ENCODE assay signal across 26 cellular contexts in genomic region chr2:18133310-18133709, GRCh38.
"Had no signal": no experiment of that assay in that cellular context is flagged by ENCODE, and none has a peak within 500 bp of the region (broad histone marks: within the 10 kb centered on the region; RNA-seq: fewer than 3 reads in every experiment).

No MANE protein-coding gene starts in this region.

- H3K27me3 Mint-ChIP-seq: activated CD4-positive, alpha-beta memory T cell treated with anti-CD3 and anti-CD28 coated beads, Interleukin-2, amount 10 ng/mL, durations not matched to agents 7 days and 5 days; central memory CD8-positive, alpha-beta T cell; effector memory CD8-positive, alpha-beta T cell had no signal

- H2AFZ ChIP-seq: hepatocyte had no signal

- H3K4me3 ChIP-seq: ascending aorta, coronary artery, esophagus muscularis mucosa, gastrocnemius medialis, heart right ventricle, hepatocyte had no signal

- H3K4me3 Mint-ChIP-seq: activated CD4-positive, alpha-beta memory T cell treated with anti-CD3 and anti-CD28 coated beads, Interleukin-2, amount 10 ng/mL, durations not matched to agents 7 days and 5 days; activated CD4-positive, alpha-beta T cell treated with anti-CD3 and anti-CD28 coated beads, Interleukin-2, amount 10 ng/mL, durations not matched to agents 7 days and 5 days; activated naive CD4-positive, alpha-beta T cell treated with anti-CD3 and anti-CD28 coated beads for 36 hours; activated naive CD8-positive, alpha-beta T cell treated with anti-CD3 and anti-CD28 coated beads, Interleukin-2, amount 10 ng/mL, durations not matched to agents 7 days and 5 days; activated T-cell treated with anti-CD3 and anti-CD28 coated beads, Interleukin-2, amount 50 U/mL, for 4 hours; activated T-helper 17 cell treated with anti-CD3 and anti-CD28 coated beads, Interleukin-2, amount 50 U/mL, for 72 hours; central memory CD8-positive, alpha-beta T cell; effector memory CD8-positive, alpha-beta T cell had no signal

- H3K4me2 ChIP-seq: hepatocyte had no signal

- H3K4me1 ChIP-seq: ascending aorta, foreskin keratinocyte, gastrocnemius medialis, heart right ventricle had no signal

- H3K9me3 Mint-ChIP-seq: activated CD4-positive, alpha-beta memory T cell treated with anti-CD3 and anti-CD28 coated beads, Interleukin-2, amount 10 ng/mL, durations not matched to agents 7 days and 5 days; activated CD4-positive, alpha-beta T cell treated with anti-CD3 and anti-CD28 coated beads, Interleukin-2, amount 10 ng/mL, durations not matched to agents 7 days and 5 days; activated naive CD4-positive, alpha-beta T cell treated with anti-CD3 and anti-CD28 coated beads for 36 hours; activated naive CD8-positive, alpha-beta T cell treated with anti-CD3 and anti-CD28 coated beads, Interleukin-2, amount 10 ng/mL, durations not matched to agents 7 days and 5 days; activated T-cell treated with anti-CD3 and anti-CD28 coated beads, Interleukin-2, amount 50 U/mL, for 4 hours; activated T-helper 17 cell treated with anti-CD3 and anti-CD28 coated beads, Interleukin-2, amount 50 U/mL, for 72 hours had no signal

- ATAC-seq: activated naive CD4-positive, alpha-beta T cell treated with anti-CD3 and anti-CD28 coated beads, Interleukin-2, amount 50 U/mL, for 72 hours; activated T-cell treated with anti-CD3 and anti-CD28 coated beads, Interleukin-2, amount 50 U/mL, for 4 hours; activated T-helper 17 cell treated with anti-CD3 and anti-CD28 coated beads, Interleukin-2, amount 50 U/mL, for 72 hours; effector memory CD8-positive, alpha-beta T cell; foreskin keratinocyte; gastrocnemius medialis; heart right ventricle had no signal

- H3K4me1 Mint-ChIP-seq: activated CD4-positive, alpha-beta memory T cell treated with anti-CD3 and anti-CD28 coated beads, Interleukin-2, amount 10 ng/mL, durations not matched to agents 7 days and 5 days; central memory CD8-positive, alpha-beta T cell had no signal

- DNase-seq: activated CD4-positive, alpha-beta memory T cell treated with anti-CD3 and anti-CD28 coated beads, Interleukin-2, amount 10 ng/mL, durations not matched to agents 7 days and 5 days; activated CD4-positive, alpha-beta T cell treated with anti-CD3 and anti-CD28 coated beads for 4 hours; activated CD4-positive, alpha-beta T cell treated with anti-CD3 and anti-CD28 coated beads, Interleukin-2, amount 10 ng/mL, durations not matched to agents 7 days and 5 days; activated CD4-positive, alpha-beta T cell treated with anti-CD3 and anti-CD28 coated beads, Interleukin-2, amount 50 U/mL, for 4 hours; activated CD4-positive, CD25-positive, alpha-beta regulatory T cell; activated CD4-positive, CD25-positive, alpha-beta regulatory T cell treated with anti-CD3 and anti-CD28 coated beads, Interleukin-2, amount 50 U/mL, for 72 hours; activated effector memory CD4-positive, alpha-beta T cell treated with Interleukin-2 at 50 U/mL for 16 hours; activated gamma-delta T cell treated with Interleukin-2 at 50 U/mL for 16 hours; activated naive CD4-positive, alpha-beta T cell treated with anti-CD3 and anti-CD28 coated beads for 36 hours; activated naive CD8-positive, alpha-beta T cell treated with anti-CD3 and anti-CD28 coated beads, Interleukin-2, amount 10 ng/mL, durations not matched to agents 7 days and 5 days; activated T-cell treated with anti-CD3 and anti-CD28 coated beads, Interleukin-2, amount 50 U/mL, for 4 hours; dermis blood vessel endothelial cell; effector CD4-positive, alpha-beta T cell; effector memory CD8-positive, alpha-beta T cell; erythroblast; foreskin keratinocyte; gastrocnemius medialis; heart right ventricle had no signal

- H3K36me3 ChIP-seq: ascending aorta, brain microvascular endothelial cell, esophagus muscularis mucosa, gastrocnemius medialis, heart right ventricle had no signal

- H3K9me3 ChIP-seq: ascending aorta, esophagus muscularis mucosa, gastrocnemius medialis, heart right ventricle had no signal

- H3K79me2 ChIP-seq: hepatocyte had no signal

- H3K27me3 ChIP-seq: ascending aorta, brain microvascular endothelial cell, esophagus muscularis mucosa, gastrocnemius medialis, heart right ventricle, hepatocyte had no signal

- H3K36me3 Mint-ChIP-seq: activated naive CD4-positive, alpha-beta T cell treated with anti-CD3 and anti-CD28 coated beads, Interleukin-2, amount 50 U/mL, for 72 hours; activated naive CD8-positive, alpha-beta T cell treated with anti-CD3 and anti-CD28 coated beads, Interleukin-2, amount 10 ng/mL, durations not matched to agents 7 days and 5 days had no signal

- H3K27ac ChIP-seq: ascending aorta, brain microvascular endothelial cell, coronary artery, esophagus muscularis mucosa, foreskin keratinocyte, gastrocnemius medialis, heart right ventricle, hepatocyte had no signal

- H3K27ac Mint-ChIP-seq: activated CD4-positive, alpha-beta memory T cell treated with anti-CD3 and anti-CD28 coated beads, Interleukin-2, amount 10 ng/mL, durations not matched to agents 7 days and 5 days; activated CD4-positive, alpha-beta T cell treated with anti-CD3 and anti-CD28 coated beads, Interleukin-2, amount 10 ng/mL, durations not matched to agents 7 days and 5 days; activated naive CD4-positive, alpha-beta T cell treated with anti-CD3 and anti-CD28 coated beads for 36 hours; activated naive CD4-positive, alpha-beta T cell treated with anti-CD3 and anti-CD28 coated beads, Interleukin-2, amount 50 U/mL, for 72 hours; activated naive CD8-positive, alpha-beta T cell treated with anti-CD3 and anti-CD28 coated beads, Interleukin-2, amount 10 ng/mL, durations not matched to agents 7 days and 5 days; activated T-helper 17 cell treated with anti-CD3 and anti-CD28 coated beads, Interleukin-2, amount 50 U/mL, for 72 hours; effector memory CD8-positive, alpha-beta T cell had no signal
